In genomic region chr1:192763243-192763642, GRCh38 we compare ENCODE assay signal across 1 cellular context.
TF ChIP-seq lines count a peak whose summit lies in the region.

No MANE protein-coding gene starts in this region.

TF ChIP-seq in SK-N-SH treated with all-trans-retinoic acid at 6 μM for 48 hours, 23 proteins besides CTCF, POLR2A, EP300 and RAD21 (continued from another document):
- TF ChIP-seq PATZ1 (CRISPR knock-in tag; IDR thresholded peaks at IDR 0.05; ENCODE audit: borderline replicate concordance) (no peak), ZNF70 (CRISPR knock-in tag; IDR thresholded peaks at IDR 0.05) (no peak), POU6F1 (CRISPR knock-in tag; IDR thresholded peaks at IDR 0.05; ENCODE audit: borderline replicate concordance, low read depth) (no peak)
